In genomic region chr15:79007066-79007465, GRCh38 we compare ENCODE assay signal across 9 cellular contexts.
DNase-seq lines count a peak whose midpoint lies in the region; ATAC-seq and TF ChIP-seq lines count a peak whose summit lies in the region.
"Had no signal": no experiment of that assay in that cellular context is flagged by ENCODE, and none has a peak within 500 bp of the region (broad histone marks: within the 10 kb centered on the region; RNA-seq: fewer than 3 reads in every experiment).

No MANE protein-coding gene starts in this region.

- no peak overlapping the region for H3K4me2 ChIP-seq in mammary epithelial cell (ENCODE audit: insufficient read depth, low read depth, low read length)

- H3K27me3 Mint-ChIP-seq in memory B cell: no peaks in the 10 kb centered on the region
- peaks cover 5% of the 10 kb centered on the region for H3K27me3 Mint-ChIP-seq in CD4-positive, alpha-beta T cell
- H3K27me3 Mint-ChIP-seq: naive B cell had no signal

- peaks cover 27% of the 10 kb centered on the region for H3K4me1 ChIP-seq in mammary epithelial cell (ENCODE audit: insufficient read depth, low read length)

- dilution Hi-C loops in mammary epithelial cell (cut with HindIII; ENCODE audit: low sequenced_read_pairs): no loop called here

- no peaks in the 10 kb centered on the region for H3K79me2 ChIP-seq in mammary epithelial cell (ENCODE audit: insufficient read depth, low read length)

- no peak overlapping the region for H3K4me3 Mint-ChIP-seq in memory B cell
- no peak overlapping the region for H3K4me3 Mint-ChIP-seq in CD4-positive, alpha-beta T cell

- DNase-seq in DMS53 (lab: John Stamatoyannopoulos, UW) (peak; percentile 49), DMS53 treated with DMSO at 0.1 percent for 48 hours (lab: John Stamatoyannopoulos, UW; ENCODE audit: unreplicated experiment) (no peak), NCI-H460 (ENCODE audit: extremely low read depth, low read depth) (peak; percentile 49), mammary epithelial cell (no peak), memory B cell (ENCODE audit: low spot score in 2 of 2) (peak in 1 of 2 donors; percentile 53)
- DNase-seq in CD4-positive, alpha-beta T cell: no peak
- DNase-seq: naive B cell had no signal

- no peak overlapping the region for H3K27ac Mint-ChIP-seq in memory B cell
- H3K27ac Mint-ChIP-seq in CD4-positive, alpha-beta T cell: no peak overlapping the region

- H3K4me3 ChIP-seq in mammary epithelial cell (replicated peaks in 1 of 3; ENCODE audit: insufficient read depth in 1 of 3, low read depth in 2 of 3, low read length in 3 of 3): no peak overlapping the region

- no peaks in the 10 kb centered on the region for H4K20me1 ChIP-seq in mammary epithelial cell (ENCODE audit: insufficient read depth, low read length)

- ATAC-seq in memory B cell (ENCODE audit: low read depth) (peak; percentile 34), HG02981 (IDR thresholded peaks at IDR 0.05; ENCODE audit: unreplicated experiment) (no peak), GM18519 (IDR thresholded peaks at IDR 0.05; ENCODE audit: low FRiP score, unreplicated experiment) (no peak)
- no peak for ATAC-seq in CD4-positive, alpha-beta T cell (ENCODE audit: poor library complexity)

- H3K9me3 Mint-ChIP-seq in memory B cell: no peaks in the 10 kb centered on the region
- no peaks in the 10 kb centered on the region for H3K9me3 Mint-ChIP-seq in CD4-positive, alpha-beta T cell
- H3K9me3 Mint-ChIP-seq: naive B cell had no signal

- H3K27me3 ChIP-seq in mammary epithelial cell (ENCODE audit: insufficient read depth, low read length): no peaks in the 10 kb centered on the region
- H3K27me3 ChIP-seq in CD4-positive, alpha-beta T cell (ENCODE audit: control insufficient read depth, insufficient read depth, low read length): no peaks in the 10 kb centered on the region

- no peaks in the 10 kb centered on the region for H3K36me3 ChIP-seq in mammary epithelial cell (ENCODE audit: insufficient read depth, low read length)

- no peak overlapping the region for H2AFZ ChIP-seq in mammary epithelial cell (ENCODE audit: low read depth, low read length)

- peak; percentile 30 to 38 for TF ChIP-seq CTCF in mammary epithelial cell (conservative IDR thresholded peaks at IDR 0.05 in 1 of 2, IDR thresholded peaks at IDR 0.05 in 1 of 2; ENCODE audit: extremely low read depth in 1 of 2, insufficient read depth in 1 of 2, low read depth in 1 of 2, low read length in 2 of 2)
- no peak for TF ChIP-seq CTCF in CD4-positive, alpha-beta T cell (IDR thresholded peaks at IDR 0.05)

- H3K27ac ChIP-seq in mammary epithelial cell (ENCODE audit: insufficient read depth, low read depth, low read length): no peak overlapping the region
- no peak overlapping the region for H3K27ac ChIP-seq in CD4-positive, alpha-beta T cell (ENCODE audit: low read depth, low read length)

- no peaks in the 10 kb centered on the region for H3K9me3 ChIP-seq in mammary epithelial cell (replicated peaks; ENCODE audit: insufficient read depth, low read length)
- no peaks in the 10 kb centered on the region for H3K9me3 ChIP-seq in CD4-positive, alpha-beta T cell (ENCODE audit: control insufficient read depth, low read length)

- BruUV-seq in mammary epithelial cell (replicated peaks; lab: Mats Ljungman, UMichigan): no TSS peak

- intact Hi-C loops in mammary epithelial cell (cut with micrococcal nuclease): no loop called here
- intact Hi-C loops in CD4-positive, alpha-beta T cell (cut with DNase I, micrococcal nuclease): no loop called here

- CTCF ChIA-PET in mammary epithelial cell (lab: Charles Lee; ENCODE audit: low non-redundant PET): no interaction called here
- CTCF ChIA-PET in CD4-positive, alpha-beta T cell (lab: Charles Lee): no interaction called here

- H3K9ac ChIP-seq in mammary epithelial cell (ENCODE audit: insufficient read depth, low read length): no peak overlapping the region

- H3K4me1 Mint-ChIP-seq in memory B cell: peaks cover 45% of the 10 kb centered on the region
- H3K4me1 Mint-ChIP-seq in CD4-positive, alpha-beta T cell (ENCODE audit: low read depth): peaks cover 4% of the 10 kb centered on the region

- no peaks in the 10 kb centered on the region for H3K36me3 Mint-ChIP-seq in memory B cell
- H3K36me3 Mint-ChIP-seq in CD4-positive, alpha-beta T cell (ENCODE audit: low read depth): no peaks in the 10 kb centered on the region
- H3K36me3 Mint-ChIP-seq: naive B cell had no signal

- POLR2A ChIA-PET in CD4-positive, alpha-beta T cell (lab: Charles Lee): no interaction called here

- WGBS in mammary epithelial cell (ENCODE audit: low coverage, missing lambda C conversion rate): 54% methylated on average over 3 of the region's 3 CpGs

- in situ Hi-C loops in mammary epithelial cell (cut with MboI; ENCODE audit: low sequenced_read_pairs in 2 of 2): no loop called here

Comparison
In these comparisons a context has a peak if more than half of its experiments do, and no peak if none do; other contexts are left out.
1. DNase-seq: peak in DMS53 (single experiment) and NCI-H460 (single experiment); none in DMS53 treated with DMSO at 0.1 percent for 48 hours (single experiment), mammary epithelial cell (single experiment) and CD4-positive, alpha-beta T cell (0 of 10).